Comparison of ENCODE assay signal across 32 cellular contexts in genomic region chr11:32109596-32109995, GRCh38.
"Had no signal": no experiment of that assay in that cellular context is flagged by ENCODE, and none has a peak within 500 bp of the region (broad histone marks: within the 10 kb centered on the region; RNA-seq: fewer than 3 reads in every experiment).

No MANE protein-coding gene starts in this region.

- FAIRE-seq: colon, frontal cortex, urothelium cell line had no signal

- H3K4me3 Mint-ChIP-seq: activated naive CD4-positive, alpha-beta T cell treated with anti-CD3 and anti-CD28 coated beads, Interleukin-2, amount 10 ng/mL, durations not matched to agents 7 days and 5 days; activated T-helper 1 cell treated with anti-CD3 and anti-CD28 coated beads, Interleukin-12 subunit alpha, Interleukin-12 subunit beta, Interleukin-2, Interleukin-4 antibody, amounts not matched to agents 30 ng/mL and 10 ng/mL and 1 ng/mL, durations not matched to agents 14 hours and 24 hours and 36 hours; central memory CD8-positive, alpha-beta T cell; natural killer cell; stimulated activated effector memory CD8-positive, alpha-beta T cell treated with anti-CD3 and anti-CD28 coated beads, Interleukin-12 subunit alpha, Interleukin-12 subunit beta, amount 100 ng/mL, for 72 hours; stimulated activated naive CD8-positive, alpha-beta T cell treated with anti-CD3 and anti-CD28 coated beads, Interleukin-15, Interleukin-2, amounts not matched to agents 100 ng/mL and 50 ng/mL, for 24 hours had no signal

- H3K4me1 Mint-ChIP-seq: activated naive CD4-positive, alpha-beta T cell treated with anti-CD3 and anti-CD28 coated beads, Interleukin-2, amount 10 ng/mL, durations not matched to agents 7 days and 5 days; central memory CD8-positive, alpha-beta T cell; natural killer cell; stimulated activated effector memory CD8-positive, alpha-beta T cell treated with anti-CD3 and anti-CD28 coated beads, Interleukin-12 subunit alpha, Interleukin-12 subunit beta, amount 100 ng/mL, for 72 hours had no signal

- H3K27ac ChIP-seq: breast epithelium, esophagus squamous epithelium, lower lobe of right lung, right lobe of liver, skin epidermis, thoracic aorta, VCaP had no signal

- H3K9me3 Mint-ChIP-seq: activated naive CD4-positive, alpha-beta T cell treated with anti-CD3 and anti-CD28 coated beads, Interleukin-2, amount 10 ng/mL, durations not matched to agents 7 days and 5 days; activated T-helper 1 cell treated with anti-CD3 and anti-CD28 coated beads, Interleukin-12 subunit alpha, Interleukin-12 subunit beta, Interleukin-2, Interleukin-4 antibody, amounts not matched to agents 30 ng/mL and 10 ng/mL and 1 ng/mL, durations not matched to agents 14 hours and 24 hours and 36 hours; central memory CD8-positive, alpha-beta T cell; natural killer cell; stimulated activated effector memory CD8-positive, alpha-beta T cell treated with anti-CD3 and anti-CD28 coated beads, Interleukin-12 subunit alpha, Interleukin-12 subunit beta, amount 100 ng/mL, for 72 hours; stimulated activated naive CD8-positive, alpha-beta T cell treated with anti-CD3 and anti-CD28 coated beads, Interleukin-15, Interleukin-2, amounts not matched to agents 100 ng/mL and 50 ng/mL, for 24 hours had no signal

- H3K4me3 ChIP-seq: breast epithelium, esophagus squamous epithelium, lower lobe of right lung, right lobe of liver, skin epidermis, thoracic aorta had no signal

- H3K36me3 ChIP-seq: breast epithelium, right lobe of liver, thoracic aorta had no signal

- DNase-seq: activated CD4-positive, alpha-beta T cell treated with anti-CD3 and anti-CD28 coated beads for 48 hours; activated CD4-positive, alpha-beta T cell treated with anti-CD3 and anti-CD28 coated beads, Interleukin-2, amount 50 U/mL, for 48 hours; activated CD8-positive, alpha-beta memory T cell treated with anti-CD3 and anti-CD28 coated beads for 24 hours; activated effector memory CD4-positive, alpha-beta T cell treated with anti-CD3 and anti-CD28 coated beads, Interleukin-2, amount 50 U/mL, for 16 hours; activated naive CD4-positive, alpha-beta T cell treated with anti-CD3 and anti-CD28 coated beads, Interleukin-2, amount 10 ng/mL, durations not matched to agents 7 days and 5 days; activated T-cell treated with anti-CD3 and anti-CD28 coated beads, Interleukin-2, amount 50 U/mL, for 1 hour; amniotic stem cell; dermis blood vessel endothelial cell; effector CD4-positive, alpha-beta T cell; esophagus squamous epithelium; kidney glomerular epithelial cell; lower lobe of right lung; mesendoderm; natural killer cell; posterior cingulate gyrus; right lobe of liver; stimulated activated CD4-positive, alpha-beta T cell treated with anti-CD3 and anti-CD28 coated beads, Interleukin-12 subunit alpha, Interleukin-12 subunit beta, amount 100 ng/mL, for 4 hours; stimulated activated CD4-positive, alpha-beta T cell treated with anti-CD3 and anti-CD28 coated beads, Interleukin-4, amount 100 ng/mL, for 24 hours; trophoblast cell had no signal

- H3K27ac Mint-ChIP-seq: activated naive CD4-positive, alpha-beta T cell treated with anti-CD3 and anti-CD28 coated beads, Interleukin-2, amount 10 ng/mL, durations not matched to agents 7 days and 5 days; activated T-helper 1 cell treated with anti-CD3 and anti-CD28 coated beads, Interleukin-12 subunit alpha, Interleukin-12 subunit beta, Interleukin-2, Interleukin-4 antibody, amounts not matched to agents 30 ng/mL and 10 ng/mL and 1 ng/mL, durations not matched to agents 14 hours and 24 hours and 36 hours; natural killer cell; stimulated activated effector memory CD8-positive, alpha-beta T cell treated with anti-CD3 and anti-CD28 coated beads, Interleukin-12 subunit alpha, Interleukin-12 subunit beta, amount 100 ng/mL, for 72 hours; stimulated activated naive CD8-positive, alpha-beta T cell treated with anti-CD3 and anti-CD28 coated beads, Interleukin-15, Interleukin-2, amounts not matched to agents 100 ng/mL and 50 ng/mL, for 24 hours had no signal

- H3K36me3 Mint-ChIP-seq: natural killer cell had no signal

- H3K27me3 Mint-ChIP-seq: central memory CD8-positive, alpha-beta T cell had no signal

- H3K4me1 ChIP-seq: breast epithelium, esophagus squamous epithelium, lower lobe of right lung had no signal

- H3K27me3 ChIP-seq: breast epithelium, right lobe of liver had no signal

- H3K9me3 ChIP-seq: breast epithelium, esophagus squamous epithelium, lower lobe of right lung, right lobe of liver, thoracic aorta had no signal

- ATAC-seq: activated CD4-positive, CD25-positive, alpha-beta regulatory T cell treated with anti-CD3 and anti-CD28 coated beads, Interleukin-2, amount 50 U/mL, for 24 hours; left lobe of liver; lower lobe of right lung; natural killer cell; right lobe of liver; stimulated activated effector memory CD8-positive, alpha-beta T cell treated with anti-CD3 and anti-CD28 coated beads, Interleukin-12 subunit alpha, Interleukin-12 subunit beta, amount 100 ng/mL, for 72 hours had no signal
